In the genomic region with DNA sequence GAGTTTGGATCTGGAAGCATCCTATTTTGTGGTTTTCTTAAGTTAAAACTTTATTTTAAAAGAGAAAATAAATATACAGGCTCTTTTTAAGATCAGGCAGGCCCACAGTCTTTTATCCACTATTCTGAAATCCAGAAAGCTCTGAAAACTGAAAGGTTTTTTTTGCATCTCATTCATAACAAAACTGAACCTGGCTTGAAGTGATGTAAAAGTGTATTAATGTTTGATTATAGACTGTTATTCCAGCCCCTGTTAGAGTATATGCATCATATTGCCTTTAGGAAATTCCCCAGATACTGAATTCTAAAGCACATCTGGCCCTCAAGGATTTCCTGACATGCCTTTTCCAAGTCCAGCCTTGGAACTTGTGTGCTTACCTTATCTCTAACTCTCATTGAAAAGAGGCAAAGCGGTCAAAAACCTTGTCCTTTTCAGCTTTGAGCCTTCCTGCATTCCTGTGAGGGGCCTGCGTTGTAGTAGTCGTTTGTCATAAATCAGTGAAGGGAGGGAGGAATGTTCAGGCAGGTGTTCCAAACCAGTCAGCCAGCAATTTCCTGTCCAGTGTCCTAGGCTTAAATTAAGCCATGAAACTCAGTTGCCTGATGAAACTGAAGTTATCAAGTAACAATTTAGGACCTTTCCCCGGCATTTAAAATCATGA, we compare ENCODE assay signal across 16 cellular contexts.
DNase-seq lines count a peak whose midpoint lies in the region; ATAC-seq and TF ChIP-seq lines count a peak whose summit lies in the region.
"Had no signal": no experiment of that assay in that cellular context is flagged by ENCODE, and none has a peak within 500 bp of the region (broad histone marks: within the 10 kb centered on the region; RNA-seq: fewer than 3 reads in every experiment).

No MANE protein-coding gene starts in this region.

- intact Hi-C loops in uterus (cut with DNase I; ENCODE audit: low total_unique reads) = no loop called here

- no peak overlapping the region for H3K4me3 ChIP-seq in uterus
- H3K4me3 ChIP-seq: testis had no signal

- TF ChIP-seq POLR2A in uterus (IDR thresholded peaks at IDR 0.05) = no peak

- no peaks in the 10 kb centered on the region for H3K9me3 ChIP-seq in uterus
- H3K9me3 ChIP-seq: testis had no signal

- TF ChIP-seq CTCF in uterus (IDR thresholded peaks at IDR 0.05) = no peak

- no peaks in the 10 kb centered on the region for H3K36me3 ChIP-seq in uterus

- DNase-seq in DMS53 (lab: John Stamatoyannopoulos, UW) (peak; percentile 28), DMS53 treated with DMSO at 0.1 percent for 48 hours (lab: John Stamatoyannopoulos, UW; ENCODE audit: unreplicated experiment) (no peak), astrocyte of the hippocampus (ENCODE audit: low read depth, low spot score) (peak; percentile 48), kidney tubule cell (ENCODE audit: low spot score) (peak; percentile 66), uterus (no peak), NCI-H1436 treated with DMSO at 0.1 percent for 48 hours (lab: John Stamatoyannopoulos, UW) (no peak), HT-29 (ENCODE audit: low spot score) (no peak)
- DNase-seq: activated T-cell treated with anti-CD3 and anti-CD28 coated beads for 4 hours, Calu3, left cardiac atrium, MV-4-11, T-cell, testis had no signal

- ATAC-seq in GM19035 (IDR thresholded peaks at IDR 0.05; ENCODE audit: unreplicated experiment) = no peak
- ATAC-seq: activated CD4-positive, CD25-positive, alpha-beta regulatory T cell treated with anti-CD3 and anti-CD28 coated beads, Interleukin-2, amount 50 U/mL, for 24 hours; left cardiac atrium; T-cell had no signal

- H3K4me1 ChIP-seq in uterus = no peaks in the 10 kb centered on the region
- H3K4me1 ChIP-seq: testis had no signal

- peak overlapping the region; percentile 36 to 49 for H3K27ac ChIP-seq in uterus
- H3K27ac ChIP-seq: 22Rv1, testis had no signal

- H3K27me3 ChIP-seq in uterus = no peaks in the 10 kb centered on the region
- H3K27me3 ChIP-seq: testis had no signal

Comparison
In these comparisons a context has a peak if more than half of its experiments do, and no peak if none do; other contexts are left out.
1. DNase-seq: peak in DMS53 (single experiment), astrocyte of the hippocampus (single experiment) and kidney tubule cell (single experiment); none in DMS53 treated with DMSO at 0.1 percent for 48 hours (single experiment), uterus (0 of 2), NCI-H1436 treated with DMSO at 0.1 percent for 48 hours (single experiment) and HT-29 (single experiment).